Comparison of ENCODE assay signal across 8 cellular contexts in the genomic region with DNA sequence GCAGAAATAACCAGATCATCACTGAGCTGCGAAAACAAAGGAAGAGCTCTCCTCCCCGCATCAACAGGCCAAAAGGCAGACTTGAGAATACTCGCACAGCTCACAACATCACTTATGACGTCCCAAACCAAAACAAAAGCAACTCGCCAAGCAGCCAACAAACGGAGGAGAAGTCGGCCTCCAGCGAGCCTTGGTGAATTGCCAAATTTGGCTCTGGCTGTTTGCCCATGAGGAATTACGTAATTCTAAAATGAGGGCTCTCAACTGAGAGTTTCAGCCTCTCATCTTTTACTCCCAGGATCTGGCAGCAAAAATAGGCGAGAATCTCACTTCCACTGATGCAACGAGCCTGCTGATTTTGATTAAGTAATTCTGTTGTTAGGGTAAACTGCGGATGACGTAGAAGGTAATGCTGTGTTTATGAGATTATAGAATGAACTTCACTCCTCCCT. TPM values are rescaled to one million over a fixed set of nuclear protein-coding genes. Genes with fewer than 3 reads are reported as not detected.
A peak's percentile ranks its signal among the peaks of the same experiment; 100 is the strongest.
DNase-seq lines count a peak whose midpoint lies in the region; ATAC-seq and TF ChIP-seq lines count a peak whose summit lies in the region.

No MANE protein-coding gene starts in this region.

- H3K27ac Mint-ChIP-seq in MCF 10A (ENCODE audit: low read depth, unreplicated experiment), result peak overlapping the region; percentile 13

- no peaks in the 10 kb centered on the region for H3K27me3 ChIP-seq in transverse colon

- CTCF ChIA-PET in MCF 10A (lab: Yijun Ruan, JAX), result interaction anchor here (0.6 to 0.7 kb wide), 2 partner anchors 49 to 152 kb away, joined by 3 to 4 read pairs; no protein-coding TSS in a partner anchor

- TF ChIP-seq CTCF in MCF 10A (IDR thresholded peaks at IDR 0.05; ENCODE audit: unreplicated experiment) (no peak), transverse colon (IDR thresholded peaks at IDR 0.05) (no peak)

- H3K4me1 Mint-ChIP-seq in MCF 10A (ENCODE audit: insufficient read depth, unreplicated experiment), result peaks cover 9% of the 10 kb centered on the region

- no TSS peak for BruUV-seq in MCF 10A (replicated peaks; lab: Mats Ljungman, UMichigan)

- TF ChIP-seq POLR2A in transverse colon (IDR thresholded peaks at IDR 0.05), result no peak

- peak overlapping the region; percentile 3 for H3K4me3 Mint-ChIP-seq in MCF 10A (ENCODE audit: unreplicated experiment)

- H3K9me3 ChIP-seq in transverse colon, result no peaks in the 10 kb centered on the region

- intact Hi-C loops in MCF 10A (cut with micrococcal nuclease), result loop anchor here (1.0 kb wide), 1 partner anchor 26 kb away; no protein-coding TSS in a partner anchor
- intact Hi-C loops in transverse colon (cut with DNase I; ENCODE audit: low total_unique reads), result no loop called here
- intact Hi-C loops in posterior vena cava (cut with DNase I), result no loop called here

- H3K4me3 ChIP-seq in transverse colon, result no peak overlapping the region

- no peaks in the 10 kb centered on the region for H3K4me1 ChIP-seq in transverse colon

- H3K9me3 Mint-ChIP-seq in MCF 10A (ENCODE audit: unreplicated experiment), result no peaks in the 10 kb centered on the region

- 32 to 40% methylated on average over 8 to 13 of the region's 13 CpGs for WGBS in transverse colon (ENCODE audit: low coverage in 1 of 2), 2 donors

- in situ Hi-C loops in transverse colon (cut with MboI; ENCODE audit: low pct_ligation_motif_present in 1 of 4, low pct_unique_long_range_greater_than_20kb in 1 of 4, low sequenced_read_pairs in 3 of 4), result no loop called here

- H3K27ac ChIP-seq in transverse colon, result peak overlapping the region in 3 of 4 donors; percentile 12 to 69 (median 58)

- ATAC-seq in left lobe of liver (peak; percentile 44), GM21786 (IDR thresholded peaks at IDR 0.05; ENCODE audit: unreplicated experiment) (no peak), HG03108 (IDR thresholded peaks at IDR 0.05; ENCODE audit: unreplicated experiment) (no peak)

- POLR2A ChIA-PET in MCF 10A (lab: Yijun Ruan, JAX), result interaction anchor here (0.7 to 2.6 kb wide), 3 partner anchors 23 to 256 kb away, joined by 3 to 8 read pairs (median 4); no protein-coding TSS in a partner anchor

- H3K36me3 Mint-ChIP-seq in MCF 10A (ENCODE audit: insufficient read depth, unreplicated experiment), result no peaks in the 10 kb centered on the region

- no peaks in the 10 kb centered on the region for H3K27me3 Mint-ChIP-seq in MCF 10A (ENCODE audit: insufficient read depth, unreplicated experiment)

- DNase-seq in NCI-H2029 treated with DMSO at 0.1 percent for 48 hours (lab: John Stamatoyannopoulos, UW) (peak; percentile 68), MCF 10A (ENCODE audit: unreplicated experiment) (peak; percentile 91), left lobe of liver (ENCODE audit: low spot score) (peak; percentile 72), transverse colon (peak; percentile 67), posterior vena cava (ENCODE audit: low spot score) (no peak)
- DNase-seq in activated naive CD4-positive, alpha-beta T cell (lab: John Stamatoyannopoulos, UW), result no peak

- no peaks in the 10 kb centered on the region for H3K36me3 ChIP-seq in transverse colon

- no peak for TF ChIP-seq EP300 in transverse colon (IDR thresholded peaks at IDR 0.05; ENCODE audit: low read depth)

RNA-seq across cellular contexts. Expression of a gene that starts 51.7 kb away (rescaled TPM):
- total RNA-seq in MCF 10A (2022) (1.5 and 2.1 TPM in 2 replicates), left lobe of liver (7.9 TPM), transverse colon (100 to 1,000 TPM in 3 of 4 donors, 10 to 100 TPM in 1; 76.7 to 231 (median 117) TPM), posterior vena cava (10 to 100 TPM; 18.6 to 24.9 TPM)

Comparison
In these comparisons a context has a peak if more than half of its experiments do, and no peak if none do; other contexts are left out.
1. DNase-seq: peak in NCI-H2029 treated with DMSO at 0.1 percent for 48 hours (single experiment), MCF 10A (single experiment), left lobe of liver (single experiment) and transverse colon (single experiment); none in posterior vena cava (single experiment) and activated naive CD4-positive, alpha-beta T cell (0 of 4).